In genomic region chr7:151756076-151756731, GRCh38 we compare ENCODE assay signal across 9 cellular contexts.
DNase-seq lines count a peak whose midpoint lies in the region; ATAC-seq, FAIRE-seq and TF ChIP-seq lines count a peak whose summit lies in the region.
"Had no signal": no experiment of that assay in that cellular context is flagged by ENCODE, and none has a peak within 500 bp of the region (broad histone marks: within the 10 kb centered on the region; RNA-seq: fewer than 3 reads in every experiment).

No MANE protein-coding gene starts in this region.

- H3K4me1 Mint-ChIP-seq in nephron progenitor cell, result peaks cover 65% of the 10 kb centered on the region

- no peak for FAIRE-seq in D721Med (lab: Jason Lieb, UNC)
- FAIRE-seq: endometrium had no signal

- peaks cover 20% of the 10 kb centered on the region for H3K27me3 Mint-ChIP-seq in nephron progenitor cell (ENCODE audit: low read depth, poor library complexity)

- peak overlapping the region; percentile 57 for H3K27ac Mint-ChIP-seq in nephron progenitor cell

- H3K36me3 Mint-ChIP-seq in nephron progenitor cell (ENCODE audit: low read depth), result no peaks in the 10 kb centered on the region

- TF ChIP-seq CTCF in GM10248 (IDR thresholded peaks at IDR 0.05; ENCODE audit: control extremely low read depth, extremely low read depth, low read depth, missing control alignments), result no peak
- no peak for TF ChIP-seq CTCF in nephron progenitor cell (IDR thresholded peaks at IDR 0.05)
- TF ChIP-seq CTCF in D721Med (IDR thresholded peaks at IDR 0.05; ENCODE audit: insufficient read depth, missing control alignments), result no peak

- ATAC-seq in HG03469 (IDR thresholded peaks at IDR 0.05; ENCODE audit: unreplicated experiment) (no peak), HG02973 (IDR thresholded peaks at IDR 0.05; ENCODE audit: unreplicated experiment) (no peak), GM18519 (IDR thresholded peaks at IDR 0.05; ENCODE audit: low FRiP score, unreplicated experiment) (no peak)

- H3K9me3 Mint-ChIP-seq in nephron progenitor cell, result no peaks in the 10 kb centered on the region

- POLR2A ChIA-PET in GM10248 (lab: Yijun Ruan, JAX), result interaction anchor here (0.6 kb wide), 1 partner anchor 25 kb away, joined by 3 read pairs; no protein-coding TSS in a partner anchor

- H3K4me3 Mint-ChIP-seq in nephron progenitor cell, result peak overlapping the region; percentile 4

- CTCF ChIA-PET in GM10248 (lab: Yijun Ruan, JAX), result interaction anchor here (1.3 to 2.9 kb wide), 5 partner anchors 15 to 440 kb away, joined by 4 to 25 read pairs (median 6); no protein-coding TSS in a partner anchor

- DNase-seq in GM10248 (ENCODE audit: extremely low spot score), result peak; percentile 40
- DNase-seq in T follicular helper cell (ENCODE audit: low read depth), result peak; percentile 45
- DNase-seq in activated naive CD8-positive, alpha-beta T cell treated with anti-CD3 and anti-CD28 coated beads, Interleukin-2, amount 50 U/mL, for 16 hours (ENCODE audit: low read depth, low spot score), result peak; percentile 24
- DNase-seq in nephron progenitor cell, result no peak
- DNase-seq in D721Med (ENCODE audit: insufficient read length, low spot score), result no peak

Comparison
In these comparisons a context has a peak if more than half of its experiments do, and no peak if none do; other contexts are left out.
1. DNase-seq: peak in GM10248 (single experiment), T follicular helper cell (single experiment) and activated naive CD8-positive, alpha-beta T cell treated with anti-CD3 and anti-CD28 coated beads, Interleukin-2, amount 50 U/mL, for 16 hours (single experiment); none in nephron progenitor cell (single experiment) and D721Med (single experiment).